ENCODE assay signal across 8 cellular contexts in genomic region chr17:4304417-4305027, GRCh38. TPM values are rescaled to one million over a fixed set of nuclear protein-coding genes. Genes with fewer than 3 reads are reported as not detected.
DNase-seq lines count a peak whose midpoint lies in the region; ATAC-seq, FAIRE-seq and TF ChIP-seq lines count a peak whose summit lies in the region.

No MANE protein-coding gene starts in this region.

- peaks cover 0 to 14% of the 10 kb centered on the region in 2 donors for H3K4me1 ChIP-seq in left lung

- no peaks in the 10 kb centered on the region for H3K9me3 Mint-ChIP-seq in central memory CD8-positive, alpha-beta T cell

- intact Hi-C loops in left lung (cut with DNase I), result no loop called here

- peaks cover 30% of the 10 kb centered on the region for H3K36me3 Mint-ChIP-seq in central memory CD8-positive, alpha-beta T cell (ENCODE audit: insufficient read depth)

- no peak overlapping the region for H3K4me3 Mint-ChIP-seq in central memory CD8-positive, alpha-beta T cell

- ATAC-seq in central memory CD8-positive, alpha-beta T cell (replicated peaks; ENCODE audit: extremely low read depth, poor library complexity, severe bottlenecking), result peak; percentile 77
- ATAC-seq in left lung (peak; percentile 88), GM18909 (IDR thresholded peaks at IDR 0.05; ENCODE audit: poor library complexity, unreplicated experiment) (no peak)

- DNase-seq in GM04504 (ENCODE audit: low read depth), result peak; percentile 13
- DNase-seq in MV-4-11 (lab: John Stamatoyannopoulos, UW), result peak; percentile 36
- peak; percentile 25 to 28 for DNase-seq in central memory CD8-positive, alpha-beta T cell (ENCODE audit: low spot score in 2 of 2)
- no peak for DNase-seq in left lung
- peak; percentile 43 for DNase-seq in stimulated activated CD8-positive, alpha-beta memory T cell treated with anti-CD3 and anti-CD28 coated beads, Interleukin-15, amount 100 ng/mL, for 1 hour (ENCODE audit: low read depth)
- DNase-seq in NCI-H524 treated with DMSO at 0.1 percent for 48 hours (lab: John Stamatoyannopoulos, UW), result no peak

- H3K4me3 ChIP-seq in left lung, result no peak overlapping the region

- FAIRE-seq in TTC549 (lab: Jason Lieb, UNC), result peak; percentile 25

- H3K27me3 Mint-ChIP-seq in central memory CD8-positive, alpha-beta T cell, result no peaks in the 10 kb centered on the region

- peaks cover 0 to 19% of the 10 kb centered on the region in 2 donors for H3K36me3 ChIP-seq in left lung

- H3K4me1 Mint-ChIP-seq in central memory CD8-positive, alpha-beta T cell, result peaks cover 20% of the 10 kb centered on the region

- peak; percentile 54 to 71 for TF ChIP-seq CTCF in left lung (IDR thresholded peaks at IDR 0.05)

- H3K27ac Mint-ChIP-seq in central memory CD8-positive, alpha-beta T cell (ENCODE audit: low read depth), result no peak overlapping the region

- H3K27me3 ChIP-seq in left lung, result no peaks in the 10 kb centered on the region

- no peak overlapping the region for H3K27ac ChIP-seq in left lung

- no peaks in the 10 kb centered on the region for H3K9me3 ChIP-seq in left lung

RNA-seq across cellular contexts. Expression of gene ANKFY1, which starts 40.7 kb away (rescaled TPM):
- total RNA-seq in left lung, result 10 to 100 TPM; 73.4 to 76.9 TPM

Comparison
In these comparisons a context has a peak if more than half of its experiments do, and no peak if none do; other contexts are left out.
1. DNase-seq: peak in GM04504 (single experiment), MV-4-11 (single experiment), central memory CD8-positive, alpha-beta T cell (2 of 2) and stimulated activated CD8-positive, alpha-beta memory T cell treated with anti-CD3 and anti-CD28 coated beads, Interleukin-15, amount 100 ng/mL, for 1 hour (single experiment); none in left lung (0 of 2) and NCI-H524 treated with DMSO at 0.1 percent for 48 hours (single experiment).